Comparison of ENCODE assay signal across 7 cellular contexts in genomic region chr17:79010304-79010646, GRCh38. TPM values are rescaled to one million over a fixed set of nuclear protein-coding genes. Genes with fewer than 3 reads are reported as not detected.
DNase-seq lines count a peak whose midpoint lies in the region; ATAC-seq, FAIRE-seq and TF ChIP-seq lines count a peak whose summit lies in the region.

No MANE protein-coding gene starts in this region.

- H3K27me3 ChIP-seq in HUES64 (ENCODE audit: insufficient read depth, low read length) (peaks cover 37% of the 10 kb centered on the region), adrenal gland (no peaks in the 10 kb centered on the region), keratinocyte (ENCODE audit: control insufficient read depth, extremely low read depth, insufficient read depth, low read length) (no peaks in the 10 kb centered on the region), subcutaneous abdominal adipose tissue (ENCODE audit: control insufficient read depth in 5 of 5, insufficient read depth in 4 of 5, low read length in 5 of 5) (no peaks in the 10 kb centered on the region)

- ATAC-seq in HG03175 (IDR thresholded peaks at IDR 0.05; ENCODE audit: unreplicated experiment), result no peak

- H3K79me2 ChIP-seq in keratinocyte (ENCODE audit: control insufficient read depth, insufficient read depth, low read length), result peaks cover 43% of the 10 kb centered on the region

- peaks cover 5% of the 10 kb centered on the region for H4K20me1 ChIP-seq in keratinocyte (ENCODE audit: control insufficient read depth, extremely low read depth, insufficient read depth, low read length)

- no peak for TF ChIP-seq CTCF in adrenal gland (IDR thresholded peaks at IDR 0.05)
- TF ChIP-seq CTCF in keratinocyte (optimal IDR thresholded peaks at IDR 0.05 in 1 of 3, IDR thresholded peaks at IDR 0.05 in 1 of 3, conservative IDR thresholded peaks at IDR 0.05 in 1 of 3; ENCODE audit: extremely low read depth in 1 of 3, insufficient read depth in 2 of 3, low read length in 3 of 3), result no peak

- no peak for TF ChIP-seq POLR2A in adrenal gland (IDR thresholded peaks at IDR 0.05)

- H3K36me3 ChIP-seq in HUES64 (ENCODE audit: insufficient read depth, low read length) (peaks cover 3% of the 10 kb centered on the region; the same call in 1 of the 2 replicates), adrenal gland (replicated peaks in 1 of 2) (no peaks in the 10 kb centered on the region), keratinocyte (ENCODE audit: control insufficient read depth in 2 of 2, extremely low read depth in 1 of 2, insufficient read depth in 2 of 2, low read length in 2 of 2) (peaks cover 6 to 12% of the 10 kb centered on the region in 2 experiments), subcutaneous abdominal adipose tissue (ENCODE audit: control insufficient read depth in 5 of 5, insufficient read depth in 5 of 5, low read length in 5 of 5) (peaks cover 0 to 5% (median 0%) of the 10 kb centered on the region in 5 donors)

- H3K9me3 ChIP-seq in HUES64 (ENCODE audit: insufficient read depth, low read depth, low read length) (peaks cover 23% of the 10 kb centered on the region), adrenal gland (replicated peaks in 1 of 3) (no peaks in the 10 kb centered on the region), keratinocyte (ENCODE audit: control insufficient read depth, low read depth, low read length) (no peaks in the 10 kb centered on the region), subcutaneous abdominal adipose tissue (ENCODE audit: control insufficient read depth in 5 of 5, low read length in 5 of 5) (no peaks in the 10 kb centered on the region)

- H3K4me3 ChIP-seq in HUES64 (ENCODE audit: low read length), result peak overlapping the region; percentile 72
- H3K4me3 ChIP-seq in adrenal gland, result peak overlapping the region in 1 of 4 donors; percentile 100
- peak overlapping the region in 1 of 3 experiments; percentile 56 for H3K4me3 ChIP-seq in keratinocyte (ENCODE audit: control insufficient read depth in 2 of 3, extremely low read depth in 1 of 3, insufficient read depth in 2 of 3, low read depth in 1 of 3, low read length in 3 of 3)
- peak overlapping the region; percentile 86 to 92 (median 89) for H3K4me3 ChIP-seq in subcutaneous abdominal adipose tissue (ENCODE audit: low read depth in 1 of 5, low read length in 5 of 5)

- DNase-seq in adrenal gland (no peak), keratinocyte (ENCODE audit: low read depth, low spot score) (no peak), NCI-H524 (lab: John Stamatoyannopoulos, UW) (no peak), pons (ENCODE audit: low spot score) (no peak)

- H3K27ac ChIP-seq in HUES64 (ENCODE audit: low read depth, low read length) (no peak overlapping the region), adrenal gland (peak overlapping the region in 3 of 5 donors; percentile 82 to 99 (median 88)), keratinocyte (ENCODE audit: control insufficient read depth, insufficient read depth, low read length) (peak overlapping the region; percentile 88), subcutaneous abdominal adipose tissue (ENCODE audit: low read depth, low read length) (peak overlapping the region; percentile 86)

- dilution Hi-C loops in keratinocyte (cut with MboI; ENCODE audit: extremely low pct_ligation_motif_present, low sequenced_read_pairs), result no loop called here

- intact Hi-C loops in adrenal gland (cut with DNase I), result no loop called here

- peak overlapping the region; percentile 64; the same call in 1 of the 2 replicates for H3K9ac ChIP-seq in HUES64 (ENCODE audit: low read depth, low read length)
- peak overlapping the region; percentile 92 for H3K9ac ChIP-seq in keratinocyte (ENCODE audit: control insufficient read depth, extremely low read depth, insufficient read depth, low read length)
- peak overlapping the region; percentile 26 to 91 (median 83) for H3K9ac ChIP-seq in subcutaneous abdominal adipose tissue (ENCODE audit: low read length in 5 of 5)

- 79% methylated on average over 5 of the region's 7 CpGs for WGBS in HUES64
- 68 to 77% (median 72%) methylated on average over 6 to 7 of the region's 7 CpGs for WGBS in adrenal gland, 4 donors

- peak overlapping the region; percentile 84 for H2AFZ ChIP-seq in keratinocyte (ENCODE audit: control insufficient read depth, low read length)

- H3K4me1 ChIP-seq in HUES64 (ENCODE audit: insufficient read depth, low read length) (peaks cover 4% of the 10 kb centered on the region; the same call in 1 of the 2 replicates), adrenal gland (replicated peaks in 1 of 2) (peaks cover 23 to 36% of the 10 kb centered on the region in 2 donors), keratinocyte (ENCODE audit: control insufficient read depth, extremely low read depth, insufficient read depth, low read length) (peaks cover 49% of the 10 kb centered on the region), subcutaneous abdominal adipose tissue (ENCODE audit: control insufficient read depth in 5 of 5, insufficient read depth in 5 of 5, low read length in 5 of 5) (peaks cover 20 to 46% (median 44%) of the 10 kb centered on the region in 5 donors)

- no peak for FAIRE-seq in keratinocyte (lab: Jason Lieb, UNC)

- peak overlapping the region; percentile 75 for H3K4me2 ChIP-seq in keratinocyte (ENCODE audit: control insufficient read depth, extremely low read depth, insufficient read depth, low read depth, low read length)

- peaks cover 2% of the 10 kb centered on the region for H3K9me1 ChIP-seq in keratinocyte (ENCODE audit: control insufficient read depth, extremely low read depth, insufficient read depth, low read length)

RNA-seq across cellular contexts. Expression of gene CANT1, which starts 0.7 kb away (rescaled TPM):
- polyA plus RNA-seq in HUES64 (2013, experiment 1 of 2), result 28.4 TPM
- polyA plus RNA-seq in HUES64 (2013, experiment 2 of 2), result 26.9 TPM
- total RNA-seq in adrenal gland, result 10 to 100 TPM; 36.5 to 78.3 (median 61.5) TPM
- 10 to 100 TPM; 10.3 to 29.5 (median 10.7) TPM for polyA plus RNA-seq in adrenal gland
- 53.2 to 78.1 TPM (median 54.6 TPM) in 3 replicates for polyA plus RNA-seq in keratinocyte
- polyA plus RNA-seq in keratinocyte (2011; ENCODE audit: low read depth), result 14.4 TPM
- 46.5 and 62.9 TPM in 2 replicates for polyA plus RNA-seq in keratinocyte (2011; cell fraction: cytosol; rRNA removed)
- 101 and 111 TPM in 2 replicates for polyA plus RNA-seq in keratinocyte (2011; cell fraction: nucleus; rRNA removed)
- 37.7 and 65.6 TPM in 2 replicates for polyA plus RNA-seq in keratinocyte (2012; ENCODE audit: low replicate concordance)
- 62.2 to 79.7 TPM (median 66.9 TPM) in 3 replicates for polyA minus RNA-seq in keratinocyte
- 106 TPM for polyA minus RNA-seq in keratinocyte (2011; cell fraction: cytosol; rRNA and poly(A)+ RNA removed)
- polyA minus RNA-seq in keratinocyte (2011; cell fraction: nucleus; rRNA and poly(A)+ RNA removed), result 120 and 137 TPM in 2 replicates

RNA-seq across cellular contexts. Expression of gene C1QTNF1, which starts 13.7 kb away (rescaled TPM):
- polyA plus RNA-seq in HUES64 (2013, experiment 1 of 2), result 1.1 TPM
- polyA plus RNA-seq in HUES64 (2013, experiment 2 of 2), result 0.89 TPM
- 100 to 1,000 TPM in 6 of 8 donors, 10 to 100 TPM in 2; 74.6 to 175 (median 137) TPM for total RNA-seq in adrenal gland
- 100 to 1,000 TPM in 1 of 3 donors, 10 to 100 TPM in 2; 17.2 to 147 (median 74.4) TPM for polyA plus RNA-seq in adrenal gland
- polyA plus RNA-seq in keratinocyte, result 6.6 to 17.2 TPM (median 14.3 TPM) in 3 replicates
- polyA plus RNA-seq in keratinocyte (2011; ENCODE audit: low read depth), result 0.25 TPM
- polyA plus RNA-seq in keratinocyte (2011; cell fraction: cytosol; rRNA removed), result 9.6 and 17.3 TPM in 2 replicates
- 22.3 and 34.7 TPM in 2 replicates for polyA plus RNA-seq in keratinocyte (2011; cell fraction: nucleus; rRNA removed)
- polyA plus RNA-seq in keratinocyte (2012; ENCODE audit: low replicate concordance), result 1.2 and 18.7 TPM in 2 replicates
- 7.8 to 26.3 TPM (median 17.1 TPM) in 3 replicates for polyA minus RNA-seq in keratinocyte
- 31.3 TPM for polyA minus RNA-seq in keratinocyte (2011; cell fraction: cytosol; rRNA and poly(A)+ RNA removed)
- 28.9 and 39.9 TPM in 2 replicates for polyA minus RNA-seq in keratinocyte (2011; cell fraction: nucleus; rRNA and poly(A)+ RNA removed)

RNA-seq across cellular contexts. Expression of gene LGALS3BP, which starts 30.6 kb away (rescaled TPM):
- 29.6 TPM for polyA plus RNA-seq in HUES64 (2013, experiment 1 of 2)
- 36.8 TPM for polyA plus RNA-seq in HUES64 (2013, experiment 2 of 2)
- total RNA-seq in adrenal gland, result 1,000 to 10,000 TPM in 2 of 8 donors, 100 to 1,000 TPM in 6; 449 to 1,588 (median 791) TPM
- polyA plus RNA-seq in adrenal gland (100 to 1,000 TPM; 266 to 499 (median 286) TPM), keratinocyte (53.0 to 137 TPM (median 97.1 TPM) in 3 replicates)
- 16.5 TPM for polyA plus RNA-seq in keratinocyte (2011; ENCODE audit: low read depth)
- polyA plus RNA-seq in keratinocyte (2011; cell fraction: cytosol; rRNA removed), result 63.1 and 93.6 TPM in 2 replicates
- polyA plus RNA-seq in keratinocyte (2011; cell fraction: nucleus; rRNA removed), result 277 and 483 TPM in 2 replicates
- 33.5 and 219 TPM in 2 replicates for polyA plus RNA-seq in keratinocyte (2012; ENCODE audit: low replicate concordance)
- 91.3 to 288 TPM (median 137 TPM) in 3 replicates for polyA minus RNA-seq in keratinocyte
- 237 TPM for polyA minus RNA-seq in keratinocyte (2011; cell fraction: cytosol; rRNA and poly(A)+ RNA removed)
- 457 and 590 TPM in 2 replicates for polyA minus RNA-seq in keratinocyte (2011; cell fraction: nucleus; rRNA and poly(A)+ RNA removed)
